Comparison of ENCODE assay signal across 19 cellular contexts in the genomic region with DNA sequence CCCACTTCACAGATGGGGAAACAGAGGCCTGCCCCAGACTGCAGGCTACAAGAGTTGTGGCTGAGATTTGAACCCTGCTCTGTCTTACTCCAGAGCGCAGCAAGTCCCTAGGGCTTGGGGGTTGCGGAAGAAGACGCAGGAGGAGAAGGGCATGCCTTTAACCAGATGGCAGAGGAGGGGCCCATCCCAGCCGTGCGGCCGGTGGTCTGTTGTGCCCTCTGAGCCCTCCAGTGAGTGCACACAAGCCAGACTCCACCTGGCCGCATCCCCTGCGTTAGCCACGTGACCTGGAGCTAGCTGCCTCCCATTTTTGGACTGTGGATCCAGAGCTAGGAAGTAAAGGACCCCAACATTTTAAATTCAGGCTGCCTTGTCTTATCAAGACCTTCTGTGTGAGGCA. TPM values are rescaled to one million over a fixed set of nuclear protein-coding genes. Genes with fewer than 3 reads are reported as not detected.
DNase-seq lines count a peak whose midpoint lies in the region; TF ChIP-seq lines count a peak whose summit lies in the region.
"Had no signal": no experiment of that assay in that cellular context is flagged by ENCODE, and none has a peak within 500 bp of the region (broad histone marks: within the 10 kb centered on the region; RNA-seq: fewer than 3 reads in every experiment).

No MANE protein-coding gene starts in this region.

- no peaks in the 10 kb centered on the region for H4K20me1 ChIP-seq in osteoblast (ENCODE audit: insufficient read depth, low read length)
- H4K20me1 ChIP-seq: BLaER1 had no signal

- no peaks in the 10 kb centered on the region for H3K27me3 ChIP-seq in thyroid gland
- peaks cover 28% of the 10 kb centered on the region for H3K27me3 ChIP-seq in osteoblast (ENCODE audit: insufficient read depth, low read length)
- H3K27me3 ChIP-seq: Peyer's patch had no signal

- H3K4me1 Mint-ChIP-seq in brain: peaks cover 94% of the 10 kb centered on the region

- peaks cover 3% of the 10 kb centered on the region for H3K27me3 Mint-ChIP-seq in brain

- H3K4me3 Mint-ChIP-seq in brain: peak overlapping the region in 1 of 5 experiments; percentile 30
- H3K4me3 Mint-ChIP-seq: CD8-positive, alpha-beta T cell; GM23338 had no signal

- 77 to 78% methylated on average over 4 to 6 of the region's 9 CpGs for WGBS in thyroid gland, 2 donors

- DNase-seq in NCI-H1105 treated with DMSO at 0.1 percent for 48 hours (lab: John Stamatoyannopoulos, UW) (peak; percentile 68), NCI-H1105 (lab: John Stamatoyannopoulos, UW) (no peak), NCI-H2171 (lab: John Stamatoyannopoulos, UW) (peak; percentile 56), thyroid gland (no peak), NCI-H345 (lab: John Stamatoyannopoulos, UW) (no peak), osteoblast (ENCODE audit: insufficient read length, low spot score, missing footprints) (no peak)
- DNase-seq: Calu3; CD8-positive, alpha-beta T cell; GDM1; NCI-H1436 treated with DMSO at 0.1 percent for 48 hours; NCI-H510A; NCI-H82; Right ventricle myocardium superior; SW 1271; T-helper 2 cell had no signal

- no peak overlapping the region for H2AFZ ChIP-seq in osteoblast (ENCODE audit: low read length)
- H2AFZ ChIP-seq: GM23338 had no signal

- H3K79me2 ChIP-seq in osteoblast (ENCODE audit: insufficient read depth, low read length): no peaks in the 10 kb centered on the region

- H3K4me1 ChIP-seq in thyroid gland: peaks cover 49 to 83% of the 10 kb centered on the region in 2 donors
- H3K4me1 ChIP-seq in osteoblast (ENCODE audit: insufficient read depth, low read length): no peaks in the 10 kb centered on the region
- H3K4me1 ChIP-seq: Peyer's patch had no signal

- peak overlapping the region; percentile 24 to 99 (median 78) for H3K27ac Mint-ChIP-seq in brain
- H3K27ac Mint-ChIP-seq: CD8-positive, alpha-beta T cell; GM23338 had no signal

- peak overlapping the region; percentile 94 to 99 (median 99) for H3K27ac ChIP-seq in thyroid gland
- no peak overlapping the region for H3K27ac ChIP-seq in osteoblast (ENCODE audit: low read depth, low read length)
- H3K27ac ChIP-seq: BLaER1, Peyer's patch had no signal

- H3K36me3 ChIP-seq in thyroid gland (no peaks in the 10 kb centered on the region), osteoblast (ENCODE audit: insufficient read depth, low read length) (no peaks in the 10 kb centered on the region)
- H3K36me3 ChIP-seq: BLaER1, Peyer's patch had no signal

- H3K9me3 ChIP-seq in thyroid gland (no peaks in the 10 kb centered on the region), osteoblast (ENCODE audit: low read depth, low read length) (no peaks in the 10 kb centered on the region)
- H3K9me3 ChIP-seq: BLaER1, Peyer's patch had no signal

- TF ChIP-seq POLR2A in thyroid gland (IDR thresholded peaks at IDR 0.05): no peak

- peaks cover 0 to 2% (median 0%) of the 10 kb centered on the region in 5 experiments for H3K9me3 Mint-ChIP-seq in brain
- H3K9me3 Mint-ChIP-seq: CD8-positive, alpha-beta T cell; GM23338 had no signal

- TF ChIP-seq CTCF in brain (conservative IDR thresholded peaks at IDR 0.05) (no peak), thyroid gland (IDR thresholded peaks at IDR 0.05) (no peak), osteoblast (IDR thresholded peaks at IDR 0.05; ENCODE audit: extremely low read depth, low read depth, low read length) (no peak)

- no peak overlapping the region for H3K4me2 ChIP-seq in osteoblast (ENCODE audit: insufficient read depth, low read length)
- H3K4me2 ChIP-seq: BLaER1, GM23338 had no signal

- intact Hi-C loops in thyroid gland (cut with DNase I): no loop called here

- no peak overlapping the region for H3K4me3 ChIP-seq in thyroid gland (replicated peaks in 1 of 3)
- H3K4me3 ChIP-seq in osteoblast (ENCODE audit: insufficient read depth, low read length): no peak overlapping the region
- H3K4me3 ChIP-seq: BLaER1, GM23338, Peyer's patch had no signal

- H3K36me3 Mint-ChIP-seq in brain: no peaks in the 10 kb centered on the region
- H3K36me3 Mint-ChIP-seq: CD8-positive, alpha-beta T cell had no signal

RNA-seq across cellular contexts. Expression of a gene that starts 2.8 kb away (rescaled TPM):
- polyA plus RNA-seq in brain (ENCODE audit: insufficient read depth, low read depth, low replicate concordance): 29.5 TPM
- total RNA-seq in thyroid gland (10 to 100 TPM; 37.1 to 66.5 (median 51.1) TPM), osteoblast (under 0.01 and 0.29 TPM in 2 replicates)
- total RNA-seq: CD8-positive, alpha-beta T cell had no signal

RNA-seq across cellular contexts. Expression of a gene that starts 25.7 kb away (rescaled TPM):
- 1.7 TPM for polyA plus RNA-seq in brain (ENCODE audit: insufficient read depth, low read depth, low replicate concordance)
- total RNA-seq in thyroid gland (10 to 100 TPM; 16.7 to 24.3 (median 22.0) TPM), osteoblast (0.29 and 0.36 TPM in 2 replicates)

Comparison
In these comparisons a context has a peak if more than half of its experiments do, and no peak if none do; other contexts are left out.
1. DNase-seq: peak in NCI-H1105 treated with DMSO at 0.1 percent for 48 hours (single experiment) and NCI-H2171 (single experiment); none in NCI-H1105 (single experiment), thyroid gland (0 of 2), NCI-H345 (single experiment) and osteoblast (single experiment).
2. RNA of a gene that starts 2.8 kb away (total RNA-seq): 37.1 to 66.5 TPM in thyroid gland; under 0.01 to 0.29 TPM in osteoblast; every median in the first group is over 10 times any median in the second.
3. RNA of a gene that starts 25.7 kb away (total RNA-seq): 16.7 to 24.3 TPM in thyroid gland; 0.29 to 0.36 TPM in osteoblast; every median in the first group is over 10 times any median in the second.